ENCODE assay signal across 8 cellular contexts in genomic region chr17:21043296-21044232, GRCh38. TPM values are rescaled to one million over a fixed set of nuclear protein-coding genes. Genes with fewer than 3 reads are reported as not detected.
DNase-seq lines count a peak whose midpoint lies in the region; ATAC-seq and TF ChIP-seq lines count a peak whose summit lies in the region.

No MANE protein-coding gene starts in this region.

- POLR2A ChIA-PET in Panc1 (lab: Charles Lee) = interaction anchor here (0.6 to 1.2 kb wide), 7 partner anchors 9 to 1450 kb away, joined by 3 to 6 read pairs (median 3); no protein-coding TSS in a partner anchor

- peaks cover 13% of the 10 kb centered on the region; the same call in 1 of the 2 replicates for H3K4me1 ChIP-seq in Panc1 (ENCODE audit: control insufficient read depth, insufficient read depth, low read length)

- ATAC-seq in GM21528 (IDR thresholded peaks at IDR 0.05; ENCODE audit: low FRiP score, unreplicated experiment) (peak; percentile 83), Panc1 (peak; percentile 96)

- TF ChIP-seq RAD21 in Ishikawa (IDR thresholded peaks at IDR 0.05; ENCODE audit: low read depth) = peak; percentile 24; the same call in 1 of the 2 replicates

- DNase-seq in DMS53 treated with DMSO at 0.1 percent for 48 hours (lab: John Stamatoyannopoulos, UW; ENCODE audit: unreplicated experiment) (peak; percentile 89), Panc1 (ENCODE audit: low read depth, low spot score) (peak; percentile 61), fibroblast of the conjunctiva (ENCODE audit: low read depth) (peak; percentile 98), non-pigmented ciliary epithelial cell (ENCODE audit: low read depth) (peak; percentile 93)
- peak; percentile 88 to 94 for DNase-seq in activated T-helper 1 cell treated with anti-CD3 and anti-CD28 coated beads, Interleukin-2, amount 50 U/mL, for 16 hours (ENCODE audit: low read depth in 1 of 2, low spot score in 1 of 2)

- BruUV-seq in Panc1 (replicated peaks; lab: Mats Ljungman, UMichigan) = no TSS peak

- TF ChIP-seq EP300 in Ishikawa (IDR thresholded peaks at IDR 0.05; ENCODE audit: borderline replicate concordance) = no peak; the same call in 1 of the 2 replicates

- CTCF ChIA-PET in Panc1 (lab: Charles Lee) = interaction anchor here (0.5 to 1.1 kb wide), 7 partner anchors 9 to 509 kb away, joined by 3 to 19 read pairs (median 7); no protein-coding TSS in a partner anchor

- no peaks in the 10 kb centered on the region for H3K9me3 ChIP-seq in Panc1 (ENCODE audit: control insufficient read depth, insufficient read depth, low read depth, low read length)

- in situ Hi-C loops in Panc1 (cut with HindIII; ENCODE audit: low pct_unique_long_range_greater_than_20kb, low sequenced_read_pairs) = no loop called here

- H3K36me3 ChIP-seq in Panc1 (ENCODE audit: control insufficient read depth, insufficient read depth, low read length) = peaks cover 5% of the 10 kb centered on the region; the same call in 1 of the 2 replicates

- peak; percentile 94 for TF ChIP-seq CTCF in Panc1 (IDR thresholded peaks at IDR 0.05)

- no peaks in the 10 kb centered on the region for H3K27me3 ChIP-seq in Panc1 (ENCODE audit: control insufficient read depth, insufficient read depth, low read length)

- peak overlapping the region; percentile 52 to 54 for H3K4me3 ChIP-seq in Panc1 (ENCODE audit: low read depth in 2 of 2, low read length in 2 of 2)

- intact Hi-C loops in Panc1 (cut with micrococcal nuclease; ENCODE audit: unreplicated experiment) = no loop called here

- H3K27ac ChIP-seq in Panc1 (ENCODE audit: low read length) (peak overlapping the region; percentile 90), temporal lobe (ENCODE audit: low read depth, low read length) (peak overlapping the region; percentile 97)

TF ChIP-seq in Ishikawa, 13 proteins besides CTCF, POLR2A, EP300 and RAD21:
- TF ChIP-seq EGR1 (IDR thresholded peaks at IDR 0.05) (peak; percentile 90), YY1 (IDR thresholded peaks at IDR 0.05; ENCODE audit: low read depth) (peak; percentile 74; the same call in 1 of the 2 replicates), NFIC (IDR thresholded peaks at IDR 0.05) (peak; percentile 13), FOXM1 (IDR thresholded peaks at IDR 0.05; ENCODE audit: borderline replicate concordance, low read depth) (no peak), TCF12 (IDR thresholded peaks at IDR 0.05; ENCODE audit: low read depth) (0 out of 2 replicates have a peak, but pooled peaks have one; percentile 20), TAF1 (IDR thresholded peaks at IDR 0.05; ENCODE audit: low read depth) (0 out of 2 replicates have a peak, but pooled peaks have one; percentile 42), CEBPB (IDR thresholded peaks at IDR 0.05) (no peak), CREB1 (IDR thresholded peaks at IDR 0.05; ENCODE audit: low read depth) (no peak), REST (IDR thresholded peaks at IDR 0.05; ENCODE audit: low read depth) (no peak), USF1 (IDR thresholded peaks at IDR 0.05) (no peak), TEAD4 (IDR thresholded peaks at IDR 0.05) (no peak), MAX (IDR thresholded peaks at IDR 0.05) (peak; percentile 53)

RNA-seq across cellular contexts. Expression of gene USP22, which starts 0.8 kb away (rescaled TPM):
- total RNA-seq in Panc1 (2021; ENCODE audit: unreplicated experiment) (224 TPM), temporal lobe (273 TPM)
- 175 TPM for polyA plus RNA-seq in Panc1 (2012; ENCODE audit: insufficient read length)

Comparison
In these comparisons a context has a peak if more than half of its experiments do, and no peak if none do; other contexts are left out.
1. Peak in every context shown above with its lines: DNase-seq, ATAC-seq, H3K4me3 ChIP-seq and H3K27ac ChIP-seq.